ENCODE assay signal across 29 cellular contexts in the genomic region with DNA sequence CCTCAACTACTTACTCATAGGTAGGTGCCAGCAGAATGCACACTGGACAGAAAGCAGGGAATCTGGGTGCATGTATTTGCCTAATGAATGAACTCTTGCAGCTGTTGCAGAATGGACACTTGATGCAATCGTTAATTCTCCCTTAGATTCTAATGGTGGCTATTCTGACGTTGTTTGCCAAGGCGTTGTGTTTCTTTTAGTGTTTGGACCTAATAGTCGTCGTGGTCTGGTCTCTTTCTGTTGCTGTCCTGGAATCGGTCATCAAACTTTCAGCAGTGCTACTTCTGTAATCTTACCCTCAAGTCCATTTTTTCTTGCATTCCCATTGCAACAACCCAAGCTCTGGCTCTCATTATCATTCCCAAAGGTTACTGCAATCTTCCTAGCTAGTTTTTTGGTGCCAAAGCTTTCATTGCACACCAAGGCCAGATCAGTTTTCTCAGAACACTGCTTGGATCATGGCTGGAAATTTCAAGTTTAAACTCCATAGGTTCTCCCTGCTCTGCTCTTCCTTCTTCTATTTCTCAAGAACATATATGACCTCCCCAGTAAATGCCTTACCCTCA. TPM values are rescaled to one million over a fixed set of nuclear protein-coding genes. Genes with fewer than 3 reads are reported as not detected.
DNase-seq lines count a peak whose midpoint lies in the region; ATAC-seq, FAIRE-seq and TF ChIP-seq lines count a peak whose summit lies in the region.
"Had no signal": no experiment of that assay in that cellular context is flagged by ENCODE, and none has a peak within 500 bp of the region (broad histone marks: within the 10 kb centered on the region; RNA-seq: fewer than 3 reads in every experiment).

No MANE protein-coding gene starts in this region.

- H3K27me3 ChIP-seq in astrocyte (ENCODE audit: insufficient read depth, low read length): no peaks in the 10 kb centered on the region
- no peaks in the 10 kb centered on the region for H3K27me3 ChIP-seq in skeletal muscle satellite cell (ENCODE audit: control insufficient read depth, insufficient read depth, low read length)
- H3K27me3 ChIP-seq: cardiac muscle cell, gastroesophageal sphincter, MG63, neutrophil, tibial nerve had no signal

- H4K20me1 ChIP-seq in astrocyte (ENCODE audit: insufficient read depth, low read length): no peaks in the 10 kb centered on the region

- no peaks in the 10 kb centered on the region for H3K36me3 Mint-ChIP-seq in astrocyte (ENCODE audit: low read depth, unreplicated experiment)

- no peak overlapping the region for H3K27ac Mint-ChIP-seq in astrocyte (ENCODE audit: unreplicated experiment)
- H3K27ac Mint-ChIP-seq: activated CD8-positive, alpha-beta T cell treated with anti-CD3 and anti-CD28 coated beads for 36 hours had no signal

- H3K4me1 ChIP-seq in astrocyte (ENCODE audit: insufficient read depth, low read length) (peaks cover 17% of the 10 kb centered on the region), skeletal muscle satellite cell (ENCODE audit: control insufficient read depth, insufficient read depth, low read length) (peaks cover 29% of the 10 kb centered on the region)
- H3K4me1 ChIP-seq: adrenal gland, BE2C, gastroesophageal sphincter had no signal

- H3K9ac ChIP-seq in astrocyte (ENCODE audit: low read length) (no peak overlapping the region), skeletal muscle satellite cell (ENCODE audit: low read depth, low read length) (no peak overlapping the region)
- H3K9ac ChIP-seq: GM23248 had no signal

- peaks cover 3% of the 10 kb centered on the region for H3K27me3 Mint-ChIP-seq in astrocyte (ENCODE audit: low read depth, unreplicated experiment)

- no peaks in the 10 kb centered on the region for H3K9me3 Mint-ChIP-seq in astrocyte (ENCODE audit: unreplicated experiment)
- H3K9me3 Mint-ChIP-seq: activated CD8-positive, alpha-beta T cell treated with anti-CD3 and anti-CD28 coated beads for 36 hours had no signal

- no peak overlapping the region for H3K4me3 ChIP-seq in astrocyte (ENCODE audit: insufficient read depth, low read depth, low read length)
- H3K4me3 ChIP-seq in foreskin fibroblast (ENCODE audit: low read depth in 1 of 2, low read length in 2 of 2): no peak overlapping the region
- peak overlapping the region; percentile 32 for H3K4me3 ChIP-seq in skeletal muscle satellite cell (ENCODE audit: low read length)
- H3K4me3 ChIP-seq: adrenal gland, cardiac muscle cell, gastroesophageal sphincter, GM23248, lower lobe of right lung, MG63, tibial nerve had no signal

- DNase-seq in H4 (ENCODE audit: low spot score): peak; percentile 11
- no peak for DNase-seq in astrocyte (ENCODE audit: low read depth)
- peak; percentile 65 to 76 for DNase-seq in foreskin fibroblast
- no peak for DNase-seq in stimulated activated naive CD4-positive, alpha-beta T cell treated with Interleukin-2 at 50 U/mL for 16 hours (lab: John Stamatoyannopoulos, UW)
- no peak for DNase-seq in NCI-H510A (lab: John Stamatoyannopoulos, UW)
- DNase-seq in DMS 273 treated with DMSO at 0.1 percent for 48 hours (lab: John Stamatoyannopoulos, UW): no peak
- DNase-seq: activated CD4-positive, CD25-positive, alpha-beta regulatory T cell treated with anti-CD3 and anti-CD28 coated beads, Interleukin-2, amount 50 U/mL, for 72 hours; activated CD8-positive, alpha-beta T cell treated with anti-CD3 and anti-CD28 coated beads for 36 hours; activated gamma-delta T cell treated with Interleukin-2 at 50 U/mL for 16 hours; activated T-cell treated with anti-CD3 and anti-CD28 coated beads for 4 hours; adrenal gland; BE2C; DND-41; kidney; lower lobe of right lung; MG63; NCI-H146; NCI-H2171 treated with DMSO at 0.1 percent for 48 hours; SIG-M5; stimulated activated CD4-positive, alpha-beta T cell treated with anti-CD3 and anti-CD28 coated beads, Interleukin-4, amount 100 ng/mL, for 1 hour; stimulated activated naive CD8-positive, alpha-beta T cell treated with anti-CD3 and anti-CD28 coated beads, Interleukin-15, Interleukin-2, amounts not matched to agents 100 U/mL and 50 U/mL, for 24 hours had no signal

- no peaks in the 10 kb centered on the region for H3K79me2 ChIP-seq in astrocyte (ENCODE audit: insufficient read depth, low read length)

- TF ChIP-seq CTCF in astrocyte (IDR thresholded peaks at IDR 0.05; ENCODE audit: insufficient read depth, low read depth, low read length): no peak
- TF ChIP-seq CTCF in foreskin fibroblast (IDR thresholded peaks at IDR 0.05; ENCODE audit: low read depth, low read length): no peak

- no peak for FAIRE-seq in astrocyte (lab: Jason Lieb, UNC)
- FAIRE-seq: kidney had no signal

- H3K4me1 Mint-ChIP-seq in astrocyte (ENCODE audit: low read depth, unreplicated experiment): peaks cover 25% of the 10 kb centered on the region

- H3K4me2 ChIP-seq in astrocyte (ENCODE audit: low read length): peak overlapping the region; percentile 40
- H3K4me2 ChIP-seq in skeletal muscle satellite cell (ENCODE audit: low read length): peak overlapping the region; percentile 56

- no peaks in the 10 kb centered on the region for H3K36me3 ChIP-seq in astrocyte (ENCODE audit: insufficient read depth, low read length)
- H3K36me3 ChIP-seq in skeletal muscle satellite cell (ENCODE audit: insufficient read depth, low read length): no peaks in the 10 kb centered on the region
- H3K36me3 ChIP-seq: adrenal gland, BE2C, cardiac muscle cell, gastroesophageal sphincter, lower lobe of right lung, MG63, neutrophil, tibial nerve had no signal

- H3K9me3 ChIP-seq in astrocyte (ENCODE audit: insufficient read depth, low read depth, low read length) (no peaks in the 10 kb centered on the region), skeletal muscle satellite cell (replicated peaks; ENCODE audit: low read length) (no peaks in the 10 kb centered on the region)
- H3K9me3 ChIP-seq: adrenal gland, BE2C, gastroesophageal sphincter, lower lobe of right lung, MG63, neutrophil, tibial nerve had no signal

- no peak for ATAC-seq in GM19467 (IDR thresholded peaks at IDR 0.05; ENCODE audit: unreplicated experiment)
- ATAC-seq: activated CD8-positive, alpha-beta T cell treated with anti-CD3 and anti-CD28 coated beads for 36 hours; gastroesophageal sphincter; stimulated activated naive CD8-positive, alpha-beta T cell treated with anti-CD3 and anti-CD28 coated beads, Interleukin-15, Interleukin-2, amounts not matched to agents 100 U/mL and 50 U/mL, for 24 hours had no signal

- no peak overlapping the region for H2AFZ ChIP-seq in astrocyte (ENCODE audit: low read depth, low read length)
- H2AFZ ChIP-seq: GM23248 had no signal

- no peak overlapping the region for H3K27ac ChIP-seq in astrocyte (ENCODE audit: low read depth, low read length)
- H3K27ac ChIP-seq: adrenal gland, cardiac muscle cell, gastroesophageal sphincter, GM23248, lower lobe of right lung, neutrophil, tibial nerve had no signal

- H3K4me3 Mint-ChIP-seq in astrocyte (ENCODE audit: unreplicated experiment): no peak overlapping the region
- H3K4me3 Mint-ChIP-seq: activated CD8-positive, alpha-beta T cell treated with anti-CD3 and anti-CD28 coated beads for 36 hours had no signal

RNA-seq across cellular contexts. Expression of a gene that starts 31.3 kb away (rescaled TPM):
- 1.0 and 5.6 TPM in 2 replicates for total RNA-seq in H4 (2014; rRNA removed; shearing (Covaris generic))
- total RNA-seq in astrocyte: 19.9 and 27.2 TPM in 2 replicates
- total RNA-seq in skeletal muscle satellite cell (2012; rRNA removed): 0.87 TPM in 1 of 2 replicates, not detected in the other
- total RNA-seq: activated CD8-positive, alpha-beta T cell treated with anti-CD3 and anti-CD28 coated beads for 36 hours; GM23248; OCI-LY7 had no signal

Comparison
In these comparisons a context has a peak if more than half of its experiments do, and no peak if none do; other contexts are left out.
1. DNase-seq: peak in H4 (single experiment) and foreskin fibroblast (2 of 2); none in astrocyte (single experiment), stimulated activated naive CD4-positive, alpha-beta T cell treated with Interleukin-2 at 50 U/mL for 16 hours (single experiment), NCI-H510A (single experiment) and DMS 273 treated with DMSO at 0.1 percent for 48 hours (single experiment).